Comparison of ENCODE assay signal across 9 cellular contexts in genomic region chr16:22928882-22929281, GRCh38.
"Had no signal": no experiment of that assay in that cellular context is flagged by ENCODE, and none has a peak within 500 bp of the region (broad histone marks: within the 10 kb centered on the region; RNA-seq: fewer than 3 reads in every experiment).

No MANE protein-coding gene starts in this region.

- ATAC-seq: GM23338, HCT116 had no signal

- H3K36me3 ChIP-seq: HAP-1 had no signal

- H3K4me3 ChIP-seq: GM23248, GM23338, HAP-1 had no signal

- H3K4me1 ChIP-seq: HAP-1 had no signal

- H3K9me3 ChIP-seq: HAP-1 had no signal

- DNase-seq: GM23248, GOT3, H7, H9, HCEC 1CT, HFFc6 had no signal

- H3K27ac ChIP-seq: GM23248 had no signal

- H3K9ac ChIP-seq: GM23248 had no signal
